24 cellular contexts compared by ENCODE assay signal in genomic region chr14:53842938-53843337, GRCh38.
A peak's percentile ranks its signal among the peaks of the same experiment; 100 is the strongest.
DNase-seq lines count a peak whose midpoint lies in the region; ATAC-seq and TF ChIP-seq lines count a peak whose summit lies in the region.
"Had no signal": no experiment of that assay in that cellular context is flagged by ENCODE, and none has a peak within 500 bp of the region (broad histone marks: within the 10 kb centered on the region; RNA-seq: fewer than 3 reads in every experiment).

No MANE protein-coding gene starts in this region.

- H3K27me3 ChIP-seq in ACC112 (ENCODE audit: insufficient read depth, low read length) (no peaks in the 10 kb centered on the region), right lobe of liver (no peaks in the 10 kb centered on the region), testis (no peaks in the 10 kb centered on the region)
- H3K27me3 ChIP-seq: Peyer's patch had no signal

- WGBS in right lobe of liver (ENCODE audit: insufficient coverage, low coverage, low lambda C conversion rate, missing lambda C conversion rate) = 13% methylated on average over 4 of the region's 4 CpGs
- WGBS in testis, 2 donors = 50 to 53% methylated on average over 4 of the region's 4 CpGs

- no peak overlapping the region for H3K27ac Mint-ChIP-seq in activated T-helper 2 cell treated with anti-CD3 and anti-CD28 coated beads, Interferon-gamma antibody, Interleukin-2, Interleukin-4, amounts not matched to agents 10 μg/mL and 5 μg/mL and 100 μg/mL, durations not matched to agents 14 hours and 24 hours and 36 hours
- H3K27ac Mint-ChIP-seq: activated naive CD4-positive, alpha-beta T cell treated with anti-CD3 and anti-CD28 coated beads, Interleukin-2, amount 50 U/mL, for 24 hours; naive thymus-derived CD4-positive, alpha-beta T cell had no signal

- ATAC-seq in right lobe of liver (peak; percentile 57 to 95 (median 68)), GM21423 (IDR thresholded peaks at IDR 0.05; ENCODE audit: unreplicated experiment) (no peak)
- ATAC-seq: naive thymus-derived CD4-positive, alpha-beta T cell had no signal

- H3K4me1 ChIP-seq in ACC112 (ENCODE audit: control insufficient read depth, insufficient read depth, low read length, unreplicated experiment) (peaks cover 7% of the 10 kb centered on the region), right lobe of liver (no peaks in the 10 kb centered on the region), testis (no peaks in the 10 kb centered on the region)
- H3K4me1 ChIP-seq: left ventricle myocardium inferior, Peyer's patch had no signal

- H3K36me3 ChIP-seq in ACC112 (ENCODE audit: insufficient read depth, low read length) (no peaks in the 10 kb centered on the region), right lobe of liver (no peaks in the 10 kb centered on the region), testis (ENCODE audit: low read depth, missing control alignments) (no peaks in the 10 kb centered on the region)
- H3K36me3 ChIP-seq: left ventricle myocardium inferior, Peyer's patch, thoracic aorta had no signal

- intact Hi-C loops in right lobe of liver (cut with DNase I) = no loop called here
- intact Hi-C loops in activated T-helper 2 cell treated with anti-CD3 and anti-CD28 coated beads, Interferon-gamma antibody, Interleukin-2, Interleukin-4, amounts not matched to agents 10 μg/mL and 5 μg/mL and 100 μg/mL, durations not matched to agents 14 hours and 24 hours and 36 hours (cut with micrococcal nuclease) = no loop called here
- intact Hi-C loops in testis (cut with DNase I; ENCODE audit: low total_unique reads) = no loop called here

- H3K27ac ChIP-seq in ACC112 (ENCODE audit: low read depth, low read length) = peak overlapping the region; percentile 30; the same call in 1 of the 2 replicates
- no peak overlapping the region for H3K27ac ChIP-seq in right lobe of liver
- H3K27ac ChIP-seq in testis = no peak overlapping the region
- H3K27ac ChIP-seq: epithelial cell of prostate, HL-60, left ventricle myocardium inferior, Peyer's patch, thoracic aorta had no signal

- no peaks in the 10 kb centered on the region for H3K4me1 Mint-ChIP-seq in activated T-helper 2 cell treated with anti-CD3 and anti-CD28 coated beads, Interferon-gamma antibody, Interleukin-2, Interleukin-4, amounts not matched to agents 10 μg/mL and 5 μg/mL and 100 μg/mL, durations not matched to agents 14 hours and 24 hours and 36 hours (ENCODE audit: low read depth)
- H3K4me1 Mint-ChIP-seq: activated naive CD4-positive, alpha-beta T cell treated with anti-CD3 and anti-CD28 coated beads, Interleukin-2, amount 50 U/mL, for 24 hours; naive thymus-derived CD4-positive, alpha-beta T cell had no signal

- no peaks in the 10 kb centered on the region for H3K27me3 Mint-ChIP-seq in activated T-helper 2 cell treated with anti-CD3 and anti-CD28 coated beads, Interferon-gamma antibody, Interleukin-2, Interleukin-4, amounts not matched to agents 10 μg/mL and 5 μg/mL and 100 μg/mL, durations not matched to agents 14 hours and 24 hours and 36 hours (ENCODE audit: low read depth)
- H3K27me3 Mint-ChIP-seq: activated naive CD4-positive, alpha-beta T cell treated with anti-CD3 and anti-CD28 coated beads, Interleukin-2, amount 50 U/mL, for 24 hours had no signal

- no peak for TF ChIP-seq POLR2A in right lobe of liver (IDR thresholded peaks at IDR 0.05)
- no peak for TF ChIP-seq POLR2A in testis (IDR thresholded peaks at IDR 0.05)

- H3K36me3 Mint-ChIP-seq in activated T-helper 2 cell treated with anti-CD3 and anti-CD28 coated beads, Interferon-gamma antibody, Interleukin-2, Interleukin-4, amounts not matched to agents 10 μg/mL and 5 μg/mL and 100 μg/mL, durations not matched to agents 14 hours and 24 hours and 36 hours (ENCODE audit: low read depth) = no peaks in the 10 kb centered on the region
- H3K36me3 Mint-ChIP-seq: activated naive CD4-positive, alpha-beta T cell treated with anti-CD3 and anti-CD28 coated beads, Interleukin-2, amount 50 U/mL, for 24 hours; naive thymus-derived CD4-positive, alpha-beta T cell had no signal

- no peak overlapping the region for H2AFZ ChIP-seq in ACC112 (ENCODE audit: low read length, unreplicated experiment)

- no peak overlapping the region for H3K4me3 Mint-ChIP-seq in activated T-helper 2 cell treated with anti-CD3 and anti-CD28 coated beads, Interferon-gamma antibody, Interleukin-2, Interleukin-4, amounts not matched to agents 10 μg/mL and 5 μg/mL and 100 μg/mL, durations not matched to agents 14 hours and 24 hours and 36 hours (ENCODE audit: low read depth)
- H3K4me3 Mint-ChIP-seq: activated naive CD4-positive, alpha-beta T cell treated with anti-CD3 and anti-CD28 coated beads, Interleukin-2, amount 50 U/mL, for 24 hours; naive thymus-derived CD4-positive, alpha-beta T cell had no signal

- no peaks in the 10 kb centered on the region for H3K9me3 ChIP-seq in right lobe of liver
- H3K9me3 ChIP-seq in testis = no peaks in the 10 kb centered on the region
- H3K9me3 ChIP-seq: Peyer's patch, thoracic aorta had no signal

- TF ChIP-seq CTCF in cardiac fibroblast (IDR thresholded peaks at IDR 0.05; ENCODE audit: low read depth, low read length) = no peak
- no peak for TF ChIP-seq CTCF in right lobe of liver (IDR thresholded peaks at IDR 0.05)
- TF ChIP-seq CTCF in testis (IDR thresholded peaks at IDR 0.05) = no peak

- no peaks in the 10 kb centered on the region for H3K79me2 ChIP-seq in ACC112 (ENCODE audit: control insufficient read depth, insufficient read depth, low read length, unreplicated experiment)

- H3K4me3 ChIP-seq in ACC112 (ENCODE audit: low read depth, low read length) (no peak overlapping the region), cardiac fibroblast (replicated peaks in 1 of 2; ENCODE audit: low read depth in 2 of 2, low read length in 2 of 2) (no peak overlapping the region), right lobe of liver (no peak overlapping the region), testis (no peak overlapping the region)
- H3K4me3 ChIP-seq: left ventricle myocardium inferior, Peyer's patch, thoracic aorta had no signal

- peak; percentile 11 for DNase-seq in HuH-7 (ENCODE audit: low spot score)
- DNase-seq in cardiac fibroblast (ENCODE audit: low read depth in 2 of 2) = peak; percentile 89 to 93
- DNase-seq in right lobe of liver = peak in 1 of 3 donors; percentile 31
- DNase-seq in activated T-helper 2 cell treated with anti-CD3 and anti-CD28 coated beads, Interferon-gamma antibody, Interleukin-2, Interleukin-4, amounts not matched to agents 10 μg/mL and 5 μg/mL and 100 μg/mL, durations not matched to agents 14 hours and 24 hours and 36 hours (ENCODE audit: low spot score) = no peak
- no peak for DNase-seq in testis
- no peak for DNase-seq in NCI-H748 (lab: John Stamatoyannopoulos, UW; ENCODE audit: unreplicated experiment)
- DNase-seq: activated CD4-positive, alpha-beta T cell treated with anti-CD3 and anti-CD28 coated beads for 1 hour; activated CD8-positive, alpha-beta memory T cell treated with anti-CD3 and anti-CD28 coated beads, Interleukin-2, amount 50 U/mL, for 48 hours; GF-D8; hippocampal formation; left ventricle myocardium inferior; MM.1S; naive thymus-derived CD4-positive, alpha-beta T cell; NCI-H1930; NCI-H524 treated with DMSO at 0.1 percent for 48 hours; Peyer's patch; retina; stimulated activated CD4-positive, alpha-beta T cell treated with anti-CD3 and anti-CD28 coated beads, Interleukin-2, amount 100 ng/mL, for 24 hours had no signal

- H3K9me3 Mint-ChIP-seq in activated T-helper 2 cell treated with anti-CD3 and anti-CD28 coated beads, Interferon-gamma antibody, Interleukin-2, Interleukin-4, amounts not matched to agents 10 μg/mL and 5 μg/mL and 100 μg/mL, durations not matched to agents 14 hours and 24 hours and 36 hours = peaks cover 6% of the 10 kb centered on the region
- H3K9me3 Mint-ChIP-seq: activated naive CD4-positive, alpha-beta T cell treated with anti-CD3 and anti-CD28 coated beads, Interleukin-2, amount 50 U/mL, for 24 hours had no signal

Comparison
In these comparisons a context has a peak if more than half of its experiments do, and no peak if none do; other contexts are left out.
1. DNase-seq: peak in HuH-7 (single experiment) and cardiac fibroblast (2 of 2); none in activated T-helper 2 cell treated with anti-CD3 and anti-CD28 coated beads, Interferon-gamma antibody, Interleukin-2, Interleukin-4, amounts not matched to agents 10 μg/mL and 5 μg/mL and 100 μg/mL, durations not matched to agents 14 hours and 24 hours and 36 hours (single experiment), testis (single experiment) and NCI-H748 (single experiment).